Comparison of ENCODE assay signal across 24 cellular contexts in the genomic region with DNA sequence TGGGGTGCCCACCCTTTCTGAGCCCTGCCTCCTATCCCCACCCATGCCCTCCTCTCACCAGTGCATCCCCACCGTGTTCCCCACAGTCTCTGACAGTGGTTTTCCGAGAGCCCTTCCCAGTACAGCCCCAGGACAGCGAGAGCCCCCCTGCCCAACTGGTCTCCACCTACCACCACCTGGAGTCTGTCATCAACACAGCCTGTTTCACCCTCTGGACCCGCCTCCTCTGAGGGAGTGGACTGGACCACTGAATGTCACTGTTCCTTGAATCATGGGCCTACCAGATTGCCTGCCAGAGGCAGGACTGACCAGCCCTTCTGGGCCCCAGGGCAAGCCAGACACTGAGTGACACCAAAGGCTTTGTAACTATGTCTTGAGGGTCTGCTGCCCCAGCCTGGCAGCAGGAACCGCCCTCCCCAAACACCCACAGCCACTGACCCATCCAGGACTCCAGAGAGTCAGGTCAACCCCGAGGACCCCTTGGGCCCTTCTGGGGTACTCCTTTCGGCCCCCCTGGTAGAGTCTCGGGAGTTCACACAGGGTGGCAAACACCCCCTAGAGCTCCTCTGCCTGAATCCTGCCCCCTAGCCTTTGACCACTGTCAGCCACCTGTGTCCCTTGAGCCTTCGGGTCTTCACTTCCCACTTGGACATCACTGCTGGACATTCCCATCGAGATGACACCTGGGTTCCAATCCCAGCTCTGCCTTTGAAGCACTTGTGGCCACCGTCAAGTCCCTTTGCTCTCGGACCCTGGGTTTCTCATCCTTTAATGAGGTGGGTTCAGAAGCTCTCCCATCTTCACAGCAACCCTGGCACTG. TPM values are rescaled to one million over a fixed set of nuclear protein-coding genes. Genes with fewer than 3 reads are reported as not detected.
A peak's percentile ranks its signal among the peaks of the same experiment; 100 is the strongest.
DNase-seq lines count a peak whose midpoint lies in the region; TF ChIP-seq lines count a peak whose summit lies in the region.
"Had no signal": no experiment of that assay in that cellular context is flagged by ENCODE, and none has a peak within 500 bp of the region (broad histone marks: within the 10 kb centered on the region; RNA-seq: fewer than 3 reads in every experiment).

No MANE protein-coding gene starts in this region.

- peak; percentile 26 for DNase-seq in activated T-cell treated with anti-CD3 and anti-CD28 coated beads, Interleukin-2, amount 50 U/mL, for 24 hours
- DNase-seq in activated T-cell treated with anti-CD3 and anti-CD28 coated beads for 4 hours (no peak), RWPE1 (ENCODE audit: low spot score) (no peak), islet precursor cell (peak; percentile 57), testis (peak; percentile 13), WERI-Rb-1 (no peak)
- no peak for DNase-seq in effector CD4-positive, alpha-beta T cell
- DNase-seq in activated naive CD8-positive, alpha-beta T cell treated with anti-CD3 and anti-CD28 coated beads for 36 hours = no peak
- DNase-seq: activated B cell treated with CpG ODN at 0.5 μM for 24 hours; activated CD4-positive, alpha-beta T cell treated with anti-CD3 and anti-CD28 coated beads, Interleukin-2, amount 50 U/mL, for 48 hours; cortex of kidney; glutamatergic neuron; KG1; left cardiac atrium; mesendoderm; MV-4-11; naive B cell; NCI-H187; stimulated activated CD4-positive, alpha-beta T cell treated with anti-CD3 and anti-CD28 coated beads, Interleukin-12 subunit alpha, Interleukin-12 subunit beta, amount 100 ng/mL, for 4 hours; stimulated activated CD4-positive, alpha-beta T cell treated with anti-CD3 and anti-CD28 coated beads, Interleukin-4, amount 100 ng/mL, for 4 hours; stomach; T-helper 9 cell had no signal

- TF ChIP-seq CTCF in RWPE1 (conservative IDR thresholded peaks at IDR 0.05; ENCODE audit: low read depth) = no peak
- no peak for TF ChIP-seq CTCF in testis (IDR thresholded peaks at IDR 0.05)
- TF ChIP-seq CTCF in WERI-Rb-1 (IDR thresholded peaks at IDR 0.05; ENCODE audit: low read depth, low read length) = no peak

- 74 to 88% methylated on average over 6 to 12 of the region's 12 CpGs for WGBS in testis, 2 donors

- H3K4me1 Mint-ChIP-seq in activated T-cell treated with anti-CD3 and anti-CD28 coated beads, Interleukin-2, amount 50 U/mL, for 24 hours (ENCODE audit: low read depth) = peaks cover 21% of the 10 kb centered on the region
- H3K4me1 Mint-ChIP-seq in activated naive CD8-positive, alpha-beta T cell treated with anti-CD3 and anti-CD28 coated beads for 36 hours = peaks cover 15% of the 10 kb centered on the region

- H3K9me3 ChIP-seq in testis (no peaks in the 10 kb centered on the region), WERI-Rb-1 (ENCODE audit: severe bottlenecking) (no peaks in the 10 kb centered on the region)
- H3K9me3 ChIP-seq: BLaER1, right atrium auricular region, stomach had no signal

- H3K4me3 ChIP-seq in testis (no peak overlapping the region), WERI-Rb-1 (ENCODE audit: low read depth, low read length) (no peak overlapping the region)
- H3K4me3 ChIP-seq: BLaER1, right atrium auricular region, stomach had no signal

- H3K36me3 ChIP-seq in testis (ENCODE audit: low read depth, missing control alignments) = no peaks in the 10 kb centered on the region
- peaks cover 68% of the 10 kb centered on the region for H3K36me3 ChIP-seq in WERI-Rb-1

- peaks cover 5% of the 10 kb centered on the region for H3K4me1 ChIP-seq in testis

- H3K36me3 Mint-ChIP-seq in activated T-cell treated with anti-CD3 and anti-CD28 coated beads, Interleukin-2, amount 50 U/mL, for 24 hours (ENCODE audit: low read depth) = peaks cover 75% of the 10 kb centered on the region
- H3K36me3 Mint-ChIP-seq in activated naive CD8-positive, alpha-beta T cell treated with anti-CD3 and anti-CD28 coated beads for 36 hours = peaks cover 18% of the 10 kb centered on the region

- H3K27me3 ChIP-seq in testis (no peaks in the 10 kb centered on the region), WERI-Rb-1 (ENCODE audit: insufficient read depth, low read depth, severe bottlenecking) (no peaks in the 10 kb centered on the region)
- H3K27me3 ChIP-seq: BLaER1, right atrium auricular region, stomach had no signal

- H3K27me3 Mint-ChIP-seq in activated T-cell treated with anti-CD3 and anti-CD28 coated beads, Interleukin-2, amount 50 U/mL, for 24 hours = peaks cover 12% of the 10 kb centered on the region
- peaks cover 8% of the 10 kb centered on the region for H3K27me3 Mint-ChIP-seq in activated naive CD8-positive, alpha-beta T cell treated with anti-CD3 and anti-CD28 coated beads for 36 hours

- H3K27ac Mint-ChIP-seq in activated T-cell treated with anti-CD3 and anti-CD28 coated beads, Interleukin-2, amount 50 U/mL, for 24 hours = peak overlapping the region; percentile 60
- no peak overlapping the region for H3K27ac Mint-ChIP-seq in activated naive CD8-positive, alpha-beta T cell treated with anti-CD3 and anti-CD28 coated beads for 36 hours

- H3K9me3 Mint-ChIP-seq in activated T-cell treated with anti-CD3 and anti-CD28 coated beads, Interleukin-2, amount 50 U/mL, for 24 hours = no peaks in the 10 kb centered on the region
- peaks cover 2% of the 10 kb centered on the region for H3K9me3 Mint-ChIP-seq in activated naive CD8-positive, alpha-beta T cell treated with anti-CD3 and anti-CD28 coated beads for 36 hours
- H3K9me3 Mint-ChIP-seq: activated B cell treated with CpG ODN at 0.5 μM for 24 hours, naive B cell had no signal

- H3K4me3 Mint-ChIP-seq in activated T-cell treated with anti-CD3 and anti-CD28 coated beads, Interleukin-2, amount 50 U/mL, for 24 hours = no peak overlapping the region
- no peak overlapping the region for H3K4me3 Mint-ChIP-seq in activated naive CD8-positive, alpha-beta T cell treated with anti-CD3 and anti-CD28 coated beads for 36 hours
- H3K4me3 Mint-ChIP-seq: activated B cell treated with CpG ODN at 0.5 μM for 24 hours had no signal

- CTCF ChIA-PET in RWPE1 (lab: Yijun Ruan, JAX) = no interaction called here

- POLR2A ChIA-PET in RWPE1 (lab: Yijun Ruan, JAX; ENCODE audit: low non-redundant PET) = no interaction called here

- intact Hi-C loops in testis (cut with DNase I; ENCODE audit: low total_unique reads) = no loop called here

- H3K27ac ChIP-seq in RWPE1 (peak overlapping the region; percentile 98), testis (no peak overlapping the region), WERI-Rb-1 (no peak overlapping the region)
- H3K27ac ChIP-seq: BLaER1, right atrium auricular region had no signal

- no peak for TF ChIP-seq POLR2A in testis (IDR thresholded peaks at IDR 0.05)

RNA-seq across cellular contexts. Expression of a gene that starts 3.3 kb away (rescaled TPM):
- 10 to 100 TPM; 21.2 to 35.5 TPM for total RNA-seq in testis
- polyA plus RNA-seq in testis (ENCODE audit: insufficient read depth, low read depth, low replicate concordance) = 20.1 TPM
- total RNA-seq in activated naive CD8-positive, alpha-beta T cell treated with anti-CD3 and anti-CD28 coated beads for 36 hours = 1 to 10 TPM; 4.3 to 5.6 TPM

Comparison
In these comparisons a context has a peak if more than half of its experiments do, and no peak if none do; other contexts are left out.
1. DNase-seq: peak in activated T-cell treated with anti-CD3 and anti-CD28 coated beads, Interleukin-2, amount 50 U/mL, for 24 hours (single experiment), islet precursor cell (single experiment) and testis (single experiment); none in activated T-cell treated with anti-CD3 and anti-CD28 coated beads for 4 hours (single experiment), RWPE1 (single experiment), effector CD4-positive, alpha-beta T cell (single experiment), WERI-Rb-1 (single experiment) and activated naive CD8-positive, alpha-beta T cell treated with anti-CD3 and anti-CD28 coated beads for 36 hours (single experiment).